14 cellular contexts compared by ENCODE assay signal in the genomic region with DNA sequence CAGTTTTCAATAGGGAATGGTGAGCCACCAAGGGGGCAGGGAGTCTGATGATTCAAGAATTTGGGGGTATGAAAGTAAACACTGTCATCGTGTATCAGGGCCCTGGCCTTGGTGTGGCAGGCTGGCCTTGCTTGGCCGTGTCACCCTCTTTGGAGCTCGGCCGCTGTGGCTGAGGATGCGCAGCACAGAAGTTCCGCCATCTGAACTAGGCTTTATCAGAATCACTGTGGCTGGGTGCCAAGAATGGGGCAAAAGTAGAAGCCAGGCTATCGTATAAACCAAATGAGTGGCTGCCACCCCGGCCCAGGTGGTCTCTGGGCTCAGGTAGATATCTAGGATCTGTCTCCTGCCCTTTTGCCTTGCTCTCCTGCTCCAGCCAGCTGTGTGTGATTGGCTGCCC.
"Had no signal": no experiment of that assay in that cellular context is flagged by ENCODE, and none has a peak within 500 bp of the region (broad histone marks: within the 10 kb centered on the region; RNA-seq: fewer than 3 reads in every experiment).

No MANE protein-coding gene starts in this region.

- ATAC-seq: activated T-helper 17 cell treated with anti-CD3 and anti-CD28 coated beads, Interleukin-2, amount 50 U/mL, for 72 hours; body of pancreas; heart left ventricle; stimulated activated effector memory CD8-positive, alpha-beta T cell treated with anti-CD3 and anti-CD28 coated beads, Interleukin-12 subunit alpha, Interleukin-12 subunit beta, amount 100 ng/mL, for 72 hours had no signal

- DNase-seq: activated CD4-positive, alpha-beta T cell treated with anti-CD3 and anti-CD28 coated beads, Interleukin-2, amount 50 U/mL, for 4 hours; activated naive CD4-positive, alpha-beta T cell treated with anti-CD3 and anti-CD28 coated beads for 36 hours; activated T-cell treated with anti-CD3 and anti-CD28 coated beads, Interleukin-2, amount 50 U/mL, for 1 hour; body of pancreas; dorsolateral prefrontal cortex; heart left ventricle; immature natural killer cell; kidney glomerular epithelial cell; sigmoid colon; stimulated activated CD4-positive, alpha-beta T cell treated with anti-CD3 and anti-CD28 coated beads, Interleukin-4, amount 100 ng/mL, for 24 hours; upper lobe of left lung; WERI-Rb-1 had no signal
